In genomic region chr2:70964133-70964532, GRCh38 we compare ENCODE assay signal across 11 cellular contexts. TPM values are rescaled to one million over a fixed set of nuclear protein-coding genes. Genes with fewer than 3 reads are reported as not detected.
"Had no signal": no experiment of that assay in that cellular context is flagged by ENCODE, and none has a peak within 500 bp of the region (broad histone marks: within the 10 kb centered on the region; RNA-seq: fewer than 3 reads in every experiment).

No MANE protein-coding gene starts in this region.

- H3K27ac Mint-ChIP-seq: activated CD4-positive, alpha-beta T cell treated with anti-CD3 and anti-CD28 coated beads, Interleukin-2, amount 10 ng/mL, durations not matched to agents 24 days and 14 days; activated CD8-positive, alpha-beta T cell treated with anti-CD3 and anti-CD28 coated beads for 36 hours; activated T-cell treated with anti-CD3 and anti-CD28 coated beads, Interleukin-2, amount 50 U/mL, for 72 hours; T-helper 2 cell treated with Interferon-gamma antibody and Interleukin-4, amounts not matched to agents 5 μg/mL and 100 μg/mL, for 36 hours had no signal

- DNase-seq: NCI-H1436 treated with DMSO at 0.1 percent for 48 hours, NCI-H187, SW 1271 had no signal

- H3K9me3 Mint-ChIP-seq: activated CD4-positive, alpha-beta T cell treated with anti-CD3 and anti-CD28 coated beads, Interleukin-2, amount 10 ng/mL, durations not matched to agents 24 days and 14 days; activated CD8-positive, alpha-beta T cell treated with anti-CD3 and anti-CD28 coated beads for 36 hours; activated T-cell treated with anti-CD3 and anti-CD28 coated beads, Interleukin-2, amount 50 U/mL, for 72 hours; T-helper 2 cell treated with Interferon-gamma antibody and Interleukin-4, amounts not matched to agents 5 μg/mL and 100 μg/mL, for 36 hours had no signal

RNA-seq across cellular contexts. Expression of gene ANKRD53, which starts 14.3 kb away (rescaled TPM):
- total RNA-seq: activated CD4-positive, alpha-beta T cell treated with anti-CD3 and anti-CD28 coated beads, Interleukin-2, amount 10 ng/mL, durations not matched to agents 24 days and 14 days; activated CD8-positive, alpha-beta T cell treated with anti-CD3 and anti-CD28 coated beads for 36 hours; bronchial epithelial cell; T-helper 1 cell treated with Interleukin-12 subunit alpha and Interleukin-12 subunit beta and Interleukin-4 antibody, amounts not matched to agents 30 ng/mL and 1 ng/mL, for 36 hours had no signal

RNA-seq across cellular contexts. Expression of gene ATP6V1B1, which starts 28.4 kb away (rescaled TPM):
- total RNA-seq: activated CD4-positive, alpha-beta T cell treated with anti-CD3 and anti-CD28 coated beads, Interleukin-2, amount 10 ng/mL, durations not matched to agents 24 days and 14 days; activated CD8-positive, alpha-beta T cell treated with anti-CD3 and anti-CD28 coated beads for 36 hours; activated T-cell treated with anti-CD3 and anti-CD28 coated beads, Interleukin-2, amount 50 U/mL, for 72 hours; bronchial epithelial cell; IMR-90; Right ventricle myocardium inferior; T-helper 1 cell treated with Interleukin-12 subunit alpha and Interleukin-12 subunit beta and Interleukin-4 antibody, amounts not matched to agents 30 ng/mL and 1 ng/mL, for 36 hours had no signal
